Comparison of ENCODE assay signal across 8 cellular contexts in the genomic region with DNA sequence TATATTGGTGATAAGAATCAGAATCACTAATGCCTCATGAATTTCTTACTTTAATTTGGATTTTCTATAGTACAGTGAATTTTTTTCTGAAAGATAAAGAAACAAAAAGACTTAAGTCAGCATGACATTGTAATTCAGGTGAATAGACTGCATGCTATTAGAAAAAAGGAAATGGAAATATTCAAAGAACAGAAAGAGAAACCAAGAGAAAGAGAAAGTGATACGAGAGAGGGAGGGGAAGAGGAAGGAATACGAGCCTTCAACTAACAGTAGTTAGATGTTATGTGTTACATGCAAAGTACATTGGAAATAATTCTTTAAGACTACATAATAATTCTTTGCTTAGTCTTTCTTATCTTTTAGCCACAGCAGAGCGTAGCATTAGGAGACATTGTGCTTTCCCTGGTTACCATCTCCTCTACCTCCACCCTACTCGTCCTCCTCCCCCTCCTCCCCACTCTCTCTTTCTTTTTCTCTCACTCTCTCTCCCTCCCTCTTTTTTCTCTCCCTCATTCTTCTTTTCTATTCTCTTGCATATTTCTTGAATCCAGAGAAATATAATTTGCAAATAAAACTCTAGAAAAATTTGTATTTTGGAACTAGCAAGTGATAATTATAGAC. TPM values are rescaled to one million over a fixed set of nuclear protein-coding genes. Genes with fewer than 3 reads are reported as not detected.
A peak's percentile ranks its signal among the peaks of the same experiment; 100 is the strongest.
DNase-seq lines count a peak whose midpoint lies in the region; ATAC-seq and TF ChIP-seq lines count a peak whose summit lies in the region.

No MANE protein-coding gene starts in this region.

- H3K36me3 Mint-ChIP-seq in activated T-helper 17 cell treated with anti-CD3 and anti-CD28 coated beads, Interleukin-2, amount 50 U/mL, for 72 hours (ENCODE audit: low read depth), result no peaks in the 10 kb centered on the region

- no peak for TF ChIP-seq CTCF in transverse colon (IDR thresholded peaks at IDR 0.05)

- no peaks in the 10 kb centered on the region for H3K4me1 ChIP-seq in transverse colon

- in situ Hi-C loops in transverse colon (cut with MboI; ENCODE audit: low pct_ligation_motif_present in 1 of 4, low pct_unique_long_range_greater_than_20kb in 1 of 4, low sequenced_read_pairs in 3 of 4), result no loop called here

- no peaks in the 10 kb centered on the region for H3K4me1 Mint-ChIP-seq in activated T-helper 17 cell treated with anti-CD3 and anti-CD28 coated beads, Interleukin-2, amount 50 U/mL, for 72 hours

- WGBS in transverse colon (ENCODE audit: low coverage in 1 of 2), 2 donors, result 28 to 44% methylated on average over 4 of the region's 4 CpGs

- H3K27me3 Mint-ChIP-seq in activated T-helper 17 cell treated with anti-CD3 and anti-CD28 coated beads, Interleukin-2, amount 50 U/mL, for 72 hours, result no peaks in the 10 kb centered on the region

- peak overlapping the region; percentile 44 for H3K4me3 Mint-ChIP-seq in activated T-helper 17 cell treated with anti-CD3 and anti-CD28 coated beads, Interleukin-2, amount 50 U/mL, for 72 hours

- peak; percentile 23 for DNase-seq in A172 (ENCODE audit: low spot score)
- no peak for DNase-seq in transverse colon
- no peak for DNase-seq in effector CD8-positive, alpha-beta T cell (lab: John Stamatoyannopoulos, UW)
- no peak for DNase-seq in stimulated activated CD8-positive, alpha-beta memory T cell treated with anti-CD3 and anti-CD28 coated beads, Interleukin-4, amount 100 ng/mL, for 48 hours
- no peak for DNase-seq in NCI-H1105 (lab: John Stamatoyannopoulos, UW)

- peak overlapping the region in 2 of 4 donors; percentile 11 to 21 for H3K4me3 ChIP-seq in transverse colon

- no peak for TF ChIP-seq POLR2A in transverse colon (IDR thresholded peaks at IDR 0.05)

- no peaks in the 10 kb centered on the region for H3K27me3 ChIP-seq in transverse colon

- ATAC-seq in GM18873 (IDR thresholded peaks at IDR 0.05; ENCODE audit: low FRiP score, unreplicated experiment) (peak; percentile 96), HG03064 (IDR thresholded peaks at IDR 0.05; ENCODE audit: low read depth, unreplicated experiment) (peak; percentile 97)
- no peak for ATAC-seq in activated T-helper 17 cell treated with anti-CD3 and anti-CD28 coated beads, Interleukin-2, amount 50 U/mL, for 72 hours (replicated peaks)

- peaks cover 4% of the 10 kb centered on the region for H3K9me3 Mint-ChIP-seq in activated T-helper 17 cell treated with anti-CD3 and anti-CD28 coated beads, Interleukin-2, amount 50 U/mL, for 72 hours

- TF ChIP-seq EP300 in transverse colon (IDR thresholded peaks at IDR 0.05; ENCODE audit: low read depth), result no peak

- no peaks in the 10 kb centered on the region for H3K36me3 ChIP-seq in transverse colon

- intact Hi-C loops in transverse colon (cut with DNase I; ENCODE audit: low total_unique reads), result no loop called here

- no peak overlapping the region for H3K27ac ChIP-seq in transverse colon

- H3K27ac Mint-ChIP-seq in activated T-helper 17 cell treated with anti-CD3 and anti-CD28 coated beads, Interleukin-2, amount 50 U/mL, for 72 hours, result no peak overlapping the region

- H3K9me3 ChIP-seq in transverse colon, result peaks cover 0 to 7% of the 10 kb centered on the region in 2 donors

RNA-seq across cellular contexts. Expression of a gene that starts 46.4 kb away (rescaled TPM):
- not detected in 2 replicates for total RNA-seq in A172 (2014; rRNA removed; shearing (Covaris generic))
- not detected for total RNA-seq in activated T-helper 17 cell treated with anti-CD3 and anti-CD28 coated beads, Interleukin-2, amount 50 U/mL, for 72 hours
- 1 to 10 TPM in 3 of 4 donors, under 1 TPM in 1; 0.75 to 7.6 (median 3.5) TPM for total RNA-seq in transverse colon
